ENCODE assay signal across 14 cellular contexts in the genomic region with DNA sequence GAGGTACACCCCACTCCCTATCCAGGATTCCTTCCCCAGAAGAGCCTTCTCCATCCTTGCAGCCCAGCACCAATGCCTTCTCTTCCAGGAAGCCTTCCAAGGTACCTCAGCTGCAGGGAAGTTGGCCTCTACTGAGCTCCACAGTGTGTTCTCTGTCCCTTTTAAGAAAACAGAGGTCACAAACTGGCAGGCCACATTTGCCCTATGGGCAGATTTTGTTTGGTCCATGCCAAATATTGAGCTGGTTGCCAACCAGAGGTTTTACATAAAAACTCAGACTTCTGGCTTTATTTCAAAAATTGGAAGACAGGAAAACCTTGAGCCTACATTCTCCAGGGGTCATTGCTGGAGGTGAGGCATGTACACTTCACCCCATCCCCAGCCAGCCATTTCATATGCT. TPM values are rescaled to one million over a fixed set of nuclear protein-coding genes. Genes with fewer than 3 reads are reported as not detected.
DNase-seq lines count a peak whose midpoint lies in the region; ATAC-seq and TF ChIP-seq lines count a peak whose summit lies in the region.
"Had no signal": no experiment of that assay in that cellular context is flagged by ENCODE, and none has a peak within 500 bp of the region (broad histone marks: within the 10 kb centered on the region; RNA-seq: fewer than 3 reads in every experiment).

No MANE protein-coding gene starts in this region.

- H3K27ac ChIP-seq in BLaER1 (no peak overlapping the region), skeletal muscle tissue (ENCODE audit: low read depth, low read length) (peak overlapping the region; percentile 50)

- no peak overlapping the region for H3K4me3 ChIP-seq in BLaER1
- peak overlapping the region; percentile 55 for H3K4me3 ChIP-seq in adipocyte (ENCODE audit: low read length)
- H3K4me3 ChIP-seq in skeletal muscle tissue (ENCODE audit: low read length in 3 of 3), result no peak overlapping the region

- peak overlapping the region; percentile 94 for H3K27ac Mint-ChIP-seq in glutamatergic neuron (ENCODE audit: unreplicated experiment)
- H3K27ac Mint-ChIP-seq: activated CD8-positive, alpha-beta T cell treated with anti-CD3 and anti-CD28 coated beads for 36 hours; dendritic cell treated with granulocyte-macrophage colony-stimulating factor and Interleukin-4, amounts not matched to agents 40 ng/mL and 50 ng/mL, for 4 days; memory B cell had no signal

- H3K9me3 ChIP-seq in BLaER1 (no peaks in the 10 kb centered on the region), adipocyte (ENCODE audit: control insufficient read depth, low read length) (no peaks in the 10 kb centered on the region), skeletal muscle tissue (ENCODE audit: control insufficient read depth in 3 of 3, low read length in 3 of 3) (no peaks in the 10 kb centered on the region)
- H3K9me3 ChIP-seq: BE2C had no signal

- H3K9me3 Mint-ChIP-seq in glutamatergic neuron (ENCODE audit: unreplicated experiment), result peaks cover 11% of the 10 kb centered on the region
- H3K9me3 Mint-ChIP-seq: activated CD8-positive, alpha-beta T cell treated with anti-CD3 and anti-CD28 coated beads for 36 hours; dendritic cell treated with granulocyte-macrophage colony-stimulating factor and Interleukin-4, amounts not matched to agents 40 ng/mL and 50 ng/mL, for 4 days; memory B cell had no signal

- H4K20me1 ChIP-seq in BLaER1, result peaks cover 95% of the 10 kb centered on the region

- intact Hi-C loops in head of caudate nucleus (cut with DNase I), result no loop called here

- H3K27me3 Mint-ChIP-seq in glutamatergic neuron (ENCODE audit: unreplicated experiment), result peaks cover 21% of the 10 kb centered on the region
- H3K27me3 Mint-ChIP-seq: activated CD8-positive, alpha-beta T cell treated with anti-CD3 and anti-CD28 coated beads for 36 hours; dendritic cell treated with granulocyte-macrophage colony-stimulating factor and Interleukin-4, amounts not matched to agents 40 ng/mL and 50 ng/mL, for 4 days; memory B cell had no signal

- no peaks in the 10 kb centered on the region for H3K36me3 Mint-ChIP-seq in glutamatergic neuron (ENCODE audit: unreplicated experiment)

- no peak for TF ChIP-seq CTCF in glutamatergic neuron (IDR thresholded peaks at IDR 0.05; ENCODE audit: partially characterized antibody, unreplicated experiment)

- no peak overlapping the region for H3K9ac ChIP-seq in BLaER1
- H3K9ac ChIP-seq in adipocyte (ENCODE audit: low read length), result peak overlapping the region; percentile 70
- peak overlapping the region in 1 of 3 donors; percentile 38 for H3K9ac ChIP-seq in skeletal muscle tissue (ENCODE audit: low read depth in 1 of 3, low read length in 3 of 3)

- H3K36me3 ChIP-seq in BLaER1 (peaks cover 46% of the 10 kb centered on the region), adipocyte (ENCODE audit: control insufficient read depth, insufficient read depth, low read length, severe bottlenecking) (peaks cover 19% of the 10 kb centered on the region), skeletal muscle tissue (ENCODE audit: control insufficient read depth in 3 of 3, insufficient read depth in 3 of 3, low read length in 3 of 3) (peaks cover 0 to 2% (median 0%) of the 10 kb centered on the region in 3 donors)

- H3K4me1 ChIP-seq in BLaER1 (peaks cover 49% of the 10 kb centered on the region), adipocyte (ENCODE audit: control insufficient read depth, insufficient read depth, low read length) (peaks cover 78% of the 10 kb centered on the region), skeletal muscle tissue (ENCODE audit: control insufficient read depth in 3 of 3, insufficient read depth in 3 of 3, low read length in 3 of 3) (peaks cover 73 to 77% (median 74%) of the 10 kb centered on the region in 3 donors)

- H3K27me3 ChIP-seq in BLaER1 (no peaks in the 10 kb centered on the region), adipocyte (replicated peaks; ENCODE audit: control insufficient read depth, insufficient read depth, low read length) (no peaks in the 10 kb centered on the region), skeletal muscle tissue (ENCODE audit: control insufficient read depth in 3 of 3, insufficient read depth in 3 of 3, low read length in 3 of 3) (no peaks in the 10 kb centered on the region)
- H3K27me3 ChIP-seq: BE2C had no signal

- peak overlapping the region; percentile 50 for H3K4me2 ChIP-seq in BLaER1

- DNase-seq in adipocyte (ENCODE audit: low read depth) (no peak), glutamatergic neuron (no peak), head of caudate nucleus (no peak), SKM-1 treated with dmso at 0.1 percent for 144 hours (lab: John Stamatoyannopoulos, UW; ENCODE audit: unreplicated experiment) (no peak), T-helper 2 cell (no peak)
- DNase-seq: activated CD8-positive, alpha-beta T cell treated with anti-CD3 and anti-CD28 coated beads for 36 hours; BE2C; GF-D8; T-helper 9 cell had no signal

- ATAC-seq in GM18858 (IDR thresholded peaks at IDR 0.05; ENCODE audit: unreplicated experiment), result no peak
- ATAC-seq: activated CD8-positive, alpha-beta T cell treated with anti-CD3 and anti-CD28 coated beads for 36 hours had no signal

- H3K4me1 Mint-ChIP-seq in glutamatergic neuron (ENCODE audit: low read depth, unreplicated experiment), result peaks cover 49% of the 10 kb centered on the region

- H3K4me3 Mint-ChIP-seq in glutamatergic neuron (ENCODE audit: unreplicated experiment), result peak overlapping the region; percentile 75
- H3K4me3 Mint-ChIP-seq: activated CD8-positive, alpha-beta T cell treated with anti-CD3 and anti-CD28 coated beads for 36 hours; dendritic cell treated with granulocyte-macrophage colony-stimulating factor and Interleukin-4, amounts not matched to agents 40 ng/mL and 50 ng/mL, for 4 days; memory B cell had no signal

RNA-seq across cellular contexts. Expression of a gene that starts 9.0 kb away (rescaled TPM):
- total RNA-seq in glutamatergic neuron (ENCODE audit: unreplicated experiment) (160 TPM), skeletal muscle tissue (19.3 TPM)

RNA-seq across cellular contexts. Expression of a gene that starts 49.4 kb away (rescaled TPM):
- total RNA-seq in glutamatergic neuron (ENCODE audit: unreplicated experiment), result 1,465 TPM
- total RNA-seq in skeletal muscle tissue, result 6,829 TPM
